8 cellular contexts compared by ENCODE assay signal in genomic region chr17:30824356-30825145, GRCh38. TPM values are rescaled to one million over a fixed set of nuclear protein-coding genes. Genes with fewer than 3 reads are reported as not detected.
A peak's percentile ranks its signal among the peaks of the same experiment; 100 is the strongest.
DNase-seq lines count a peak whose midpoint lies in the region; ATAC-seq and TF ChIP-seq lines count a peak whose summit lies in the region.

Gene CRLF3, minus strand, starts transcription at chr17:30824692. Its CDS starts 41 bp downstream, at chr17:30824651.

- peak; percentile 35 for TF ChIP-seq POLR2A in esophagus muscularis mucosa (IDR thresholded peaks at IDR 0.05; ENCODE audit: low read depth)

- ATAC-seq in GM21723 (IDR thresholded peaks at IDR 0.05; ENCODE audit: unreplicated experiment) (peak; percentile 80), Panc1 (peak; percentile 98)
- peak; percentile 97 to 98 for ATAC-seq in activated T-cell treated with anti-CD3 and anti-CD28 coated beads, Interleukin-2, amount 50 U/mL, for 4 hours

- H3K36me3 ChIP-seq in KMS-11 (ENCODE audit: insufficient read depth): no peaks in the 10 kb centered on the region
- H3K36me3 ChIP-seq in Panc1 (ENCODE audit: control insufficient read depth, insufficient read depth, low read length): no peaks in the 10 kb centered on the region
- no peaks in the 10 kb centered on the region for H3K36me3 ChIP-seq in esophagus muscularis mucosa

- WGBS in esophagus muscularis mucosa: 16% methylated on average over 39 of the region's 75 CpGs

- TF ChIP-seq EP300 in esophagus muscularis mucosa (IDR thresholded peaks at IDR 0.05): no peak

- peak within 1 kb of the TSS; percentile 98 for H3K4me2 ChIP-seq in KMS-11

- H3K9me3 Mint-ChIP-seq in activated T-cell treated with anti-CD3 and anti-CD28 coated beads, Interleukin-2, amount 50 U/mL, for 4 hours: no peaks in the 10 kb centered on the region

- peaks cover 28% of the 10 kb centered on the region for H3K4me1 ChIP-seq in KMS-11 (ENCODE audit: low read depth, poor library complexity, severe bottlenecking)
- peaks cover 21% of the 10 kb centered on the region for H3K4me1 ChIP-seq in Panc1 (ENCODE audit: control insufficient read depth, insufficient read depth, low read length)
- peaks cover 6 to 35% (median 32%) of the 10 kb centered on the region in 4 donors for H3K4me1 ChIP-seq in esophagus muscularis mucosa

- H3K9me3 ChIP-seq in Panc1 (ENCODE audit: control insufficient read depth, insufficient read depth, low read depth, low read length): no peaks in the 10 kb centered on the region
- no peaks in the 10 kb centered on the region for H3K9me3 ChIP-seq in esophagus muscularis mucosa

- H3K27me3 ChIP-seq in KMS-11 (ENCODE audit: insufficient read depth, low read depth) (no peaks in the 10 kb centered on the region), Panc1 (ENCODE audit: control insufficient read depth, insufficient read depth, low read length) (no peaks in the 10 kb centered on the region), esophagus muscularis mucosa (no peaks in the 10 kb centered on the region)

- TF ChIP-seq CTCF in KMS-11 (conservative IDR thresholded peaks at IDR 0.05; ENCODE audit: low read depth, low read length) (0 out of 2 replicates have a peak, but pooled peaks have one; percentile 41), Panc1 (IDR thresholded peaks at IDR 0.05) (peak; percentile 90), esophagus muscularis mucosa (IDR thresholded peaks at IDR 0.05) (peak; percentile 53 to 77 (median 64))

- H3K9ac ChIP-seq in KMS-11: peak within 1 kb of the TSS; percentile 84

- CTCF ChIA-PET in Panc1 (lab: Charles Lee): interaction anchor here (0.5 to 0.7 kb wide), 10 partner anchors 10 to 1976 kb away, joined by 3 to 4 read pairs (median 3); no protein-coding TSS in a partner anchor

- in situ Hi-C loops in Panc1 (cut with HindIII; ENCODE audit: low pct_unique_long_range_greater_than_20kb, low sequenced_read_pairs): no loop called here

- DNase-seq in DMS79 (lab: John Stamatoyannopoulos, UW) (peak; percentile 60), Panc1 (ENCODE audit: low read depth, low spot score) (peak; percentile 52), esophagus muscularis mucosa (ENCODE audit: extremely low spot score) (peak; percentile 92), myocyte (ENCODE audit: low read depth) (peak; percentile 90)
- DNase-seq in activated T-cell treated with anti-CD3 and anti-CD28 coated beads, Interleukin-2, amount 50 U/mL, for 4 hours: peak; percentile 84
- peak; percentile 69 to 88 for DNase-seq in stimulated activated CD8-positive, alpha-beta memory T cell treated with anti-CD3 and anti-CD28 coated beads, Interleukin-7, amount 100 ng/mL, for 4 hours (ENCODE audit: low read depth in 2 of 2)

- peak within 1 kb of the TSS; percentile 98 for H2AFZ ChIP-seq in KMS-11 (ENCODE audit: low read depth)

- H4K20me1 ChIP-seq in KMS-11 (ENCODE audit: insufficient read depth): no peaks in the 10 kb centered on the region

- H3K36me3 Mint-ChIP-seq in activated T-cell treated with anti-CD3 and anti-CD28 coated beads, Interleukin-2, amount 50 U/mL, for 4 hours (ENCODE audit: insufficient read depth): no peaks in the 10 kb centered on the region

- H3K4me3 Mint-ChIP-seq in activated T-cell treated with anti-CD3 and anti-CD28 coated beads, Interleukin-2, amount 50 U/mL, for 4 hours: peak within 1 kb of the TSS; percentile 99

- H3K4me1 Mint-ChIP-seq in activated T-cell treated with anti-CD3 and anti-CD28 coated beads, Interleukin-2, amount 50 U/mL, for 4 hours (ENCODE audit: low read depth): peaks cover 38% of the 10 kb centered on the region

- no TSS peak for BruUV-seq in Panc1 (replicated peaks; lab: Mats Ljungman, UMichigan)

- intact Hi-C loops in Panc1 (cut with micrococcal nuclease; ENCODE audit: unreplicated experiment): no loop called here
- intact Hi-C loops in esophagus muscularis mucosa (cut with DNase I): loop anchor here (10.0 kb wide), 1 partner anchor 110 kb away; no protein-coding TSS in a partner anchor

- no peak within 1 kb of the TSS for H3K4me3 ChIP-seq in KMS-11 (IDR thresholded peaks at IDR 0.05; ENCODE audit: insufficient read depth, low read depth, low read length)
- peak within 1 kb of the TSS; percentile 72 to 85 for H3K4me3 ChIP-seq in Panc1 (ENCODE audit: low read depth in 2 of 2, low read length in 2 of 2)
- peak within 1 kb of the TSS; percentile 72 to 90 (median 81) for H3K4me3 ChIP-seq in esophagus muscularis mucosa

- peaks cover 45% of the 10 kb centered on the region for H3K79me2 ChIP-seq in KMS-11 (ENCODE audit: insufficient read depth, low read depth)

- H3K27me3 Mint-ChIP-seq in activated T-cell treated with anti-CD3 and anti-CD28 coated beads, Interleukin-2, amount 50 U/mL, for 4 hours (ENCODE audit: low read depth): no peaks in the 10 kb centered on the region

- POLR2A ChIA-PET in Panc1 (lab: Charles Lee): interaction anchor here (0.6 to 0.8 kb wide), 3 partner anchors 27 to 277 kb away, joined by 3 to 7 read pairs (median 4); no protein-coding TSS in a partner anchor

- H3K27ac ChIP-seq in KMS-11 (peak within 1 kb of the TSS; percentile 45), Panc1 (ENCODE audit: low read length) (peak within 1 kb of the TSS; percentile 84), esophagus muscularis mucosa (replicated peaks in 1 of 4) (peak within 1 kb of the TSS; percentile 73 to 85 (median 80))

RNA-seq across cellular contexts. Expression of gene CRLF3, which starts in this region (rescaled TPM):
- total RNA-seq in Panc1 (2021; ENCODE audit: unreplicated experiment) (28.6 TPM), esophagus muscularis mucosa (10 to 100 TPM in 2 of 4 donors, 1 to 10 TPM in 2; 8.2 to 11.6 (median 9.9) TPM), myocyte (6.3 and 15.0 TPM in 2 replicates)
- 21.0 TPM for polyA plus RNA-seq in Panc1 (2012; ENCODE audit: insufficient read length)
- total RNA-seq in activated T-cell treated with anti-CD3 and anti-CD28 coated beads, Interleukin-2, amount 50 U/mL, for 4 hours: 10 to 100 TPM; 45.2 to 46.9 (median 45.6) TPM
- 5.5 TPM for polyA plus RNA-seq in myocyte (2012)
